ENCODE assay signal across 9 cellular contexts in the genomic region with DNA sequence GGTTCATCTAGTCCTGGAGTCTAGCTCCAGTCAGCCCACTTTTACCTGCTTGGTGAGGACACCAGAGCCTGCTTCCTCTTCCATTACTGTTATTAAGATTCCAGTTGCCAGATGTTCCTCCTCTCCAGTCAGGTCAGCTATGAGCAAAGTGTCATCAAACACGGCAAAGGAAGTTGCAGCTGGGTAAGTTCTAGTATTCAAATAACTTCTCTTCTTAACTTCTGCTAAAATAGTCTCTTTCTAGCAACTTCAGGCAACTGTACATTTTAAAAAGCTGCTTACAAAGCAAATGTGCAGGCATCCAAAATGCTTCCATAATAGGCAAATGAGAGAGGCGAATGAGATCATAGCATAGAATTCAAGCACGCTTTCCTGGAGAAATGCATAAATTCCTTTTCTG. TPM values are rescaled to one million over a fixed set of nuclear protein-coding genes. Genes with fewer than 3 reads are reported as not detected.
A peak's percentile ranks its signal among the peaks of the same experiment; 100 is the strongest.
DNase-seq lines count a peak whose midpoint lies in the region; ATAC-seq and TF ChIP-seq lines count a peak whose summit lies in the region.
"Had no signal": no experiment of that assay in that cellular context is flagged by ENCODE, and none has a peak within 500 bp of the region (broad histone marks: within the 10 kb centered on the region; RNA-seq: fewer than 3 reads in every experiment).

No MANE protein-coding gene starts in this region.

- peak overlapping the region; percentile 43 for H3K4me3 ChIP-seq in Karpas-422 (ENCODE audit: low read length)
- H3K4me3 ChIP-seq in adipocyte (ENCODE audit: low read length), result no peak overlapping the region
- H3K4me3 ChIP-seq: body of pancreas had no signal

- H3K36me3 ChIP-seq in Karpas-422 (ENCODE audit: insufficient read depth, low read length) (no peaks in the 10 kb centered on the region), adipocyte (ENCODE audit: control insufficient read depth, insufficient read depth, low read length, severe bottlenecking) (no peaks in the 10 kb centered on the region)

- POLR2A ChIA-PET in activated CD4-positive, alpha-beta T cell treated with anti-CD3 and anti-CD28 coated beads, Interleukin-2, amount 10 ng/mL, durations not matched to agents 7 days and 5 days (lab: Charles Lee), result no interaction called here

- H3K36me3 Mint-ChIP-seq in CD14-positive monocyte (peaks cover 0 to 4% of the 10 kb centered on the region in 2 donors), memory B cell (no peaks in the 10 kb centered on the region)
- no peaks in the 10 kb centered on the region for H3K36me3 Mint-ChIP-seq in activated CD4-positive, alpha-beta T cell treated with anti-CD3 and anti-CD28 coated beads, Interleukin-2, amount 10 ng/mL, durations not matched to agents 7 days and 5 days (ENCODE audit: low read depth)

- H3K9ac ChIP-seq in Karpas-422 (ENCODE audit: low read length) (peak overlapping the region; percentile 14; the same call in 1 of the 2 replicates), adipocyte (ENCODE audit: low read length) (peak overlapping the region; percentile 2)

- H3K4me1 ChIP-seq in Karpas-422 (ENCODE audit: low read length) (peaks cover 67% of the 10 kb centered on the region), adipocyte (ENCODE audit: control insufficient read depth, insufficient read depth, low read length) (peaks cover 31% of the 10 kb centered on the region)

- H2AFZ ChIP-seq in Karpas-422 (ENCODE audit: low read length), result no peak overlapping the region

- no peak for TF ChIP-seq CTCF in CD14-positive monocyte (IDR thresholded peaks at IDR 0.05)

- H3K9me3 ChIP-seq in Karpas-422 (ENCODE audit: low read length) (no peaks in the 10 kb centered on the region), adipocyte (ENCODE audit: control insufficient read depth, low read length) (no peaks in the 10 kb centered on the region)
- H3K9me3 ChIP-seq: body of pancreas had no signal

- no peaks in the 10 kb centered on the region for H3K79me2 ChIP-seq in Karpas-422 (ENCODE audit: low read length)

- peak overlapping the region in 1 of 2 donors; percentile 77 for H3K4me3 Mint-ChIP-seq in CD14-positive monocyte
- H3K4me3 Mint-ChIP-seq in memory B cell, result peak overlapping the region; percentile 83
- no peak overlapping the region for H3K4me3 Mint-ChIP-seq in activated CD4-positive, alpha-beta T cell treated with anti-CD3 and anti-CD28 coated beads, Interleukin-2, amount 10 ng/mL, durations not matched to agents 7 days and 5 days

- intact Hi-C loops in CD14-positive monocyte (cut with micrococcal nuclease) (loop anchor here in 1 of 2 donors (2.0 kb wide), 1 partner anchor 19 kb away; no protein-coding TSS in a partner anchor), posterior cingulate gyrus (cut with DNase I) (loop anchor here (10.0 kb wide), 1 partner anchor 49 kb away; no protein-coding TSS in a partner anchor)

- H3K4me1 Mint-ChIP-seq in CD14-positive monocyte (peaks cover 73% of the 10 kb centered on the region), memory B cell (peaks cover 39% of the 10 kb centered on the region)
- H3K4me1 Mint-ChIP-seq in activated CD4-positive, alpha-beta T cell treated with anti-CD3 and anti-CD28 coated beads, Interleukin-2, amount 10 ng/mL, durations not matched to agents 7 days and 5 days, result peaks cover 17% of the 10 kb centered on the region

- CTCF ChIA-PET in activated CD4-positive, alpha-beta T cell treated with anti-CD3 and anti-CD28 coated beads, Interleukin-2, amount 10 ng/mL, durations not matched to agents 7 days and 5 days (lab: Charles Lee), result interaction anchor here (0.8 kb wide), 1 partner anchor 38 kb away, joined by 3 read pairs; no protein-coding TSS in a partner anchor

- H4K20me1 ChIP-seq in Karpas-422 (ENCODE audit: insufficient read depth, low read depth, low read length), result peaks cover 25% of the 10 kb centered on the region; the same call in 1 of the 2 replicates

- H3K4me2 ChIP-seq in Karpas-422 (ENCODE audit: low read depth, low read length, poor library complexity, severe bottlenecking), result peak overlapping the region; percentile 67

- H3K27ac ChIP-seq in Karpas-422 (ENCODE audit: low read length), result no peak overlapping the region

- peaks cover 0 to 4% (median 0%) of the 10 kb centered on the region in 7 donors for H3K9me3 Mint-ChIP-seq in CD14-positive monocyte
- H3K9me3 Mint-ChIP-seq in memory B cell, result no peaks in the 10 kb centered on the region
- H3K9me3 Mint-ChIP-seq in activated CD4-positive, alpha-beta T cell treated with anti-CD3 and anti-CD28 coated beads, Interleukin-2, amount 10 ng/mL, durations not matched to agents 7 days and 5 days, result no peaks in the 10 kb centered on the region

- H3K9me2 ChIP-seq in Karpas-422 (replicated peaks; ENCODE audit: insufficient read depth, low read length), result no peaks in the 10 kb centered on the region

- peak; percentile 62 for ATAC-seq in memory B cell (ENCODE audit: low read depth)
- ATAC-seq: body of pancreas had no signal

- H3K27ac Mint-ChIP-seq in CD14-positive monocyte, result peak overlapping the region; percentile 64 to 89 (median 79)
- peak overlapping the region; percentile 88 for H3K27ac Mint-ChIP-seq in memory B cell
- no peak overlapping the region for H3K27ac Mint-ChIP-seq in activated CD4-positive, alpha-beta T cell treated with anti-CD3 and anti-CD28 coated beads, Interleukin-2, amount 10 ng/mL, durations not matched to agents 7 days and 5 days

- H3K27me3 Mint-ChIP-seq in CD14-positive monocyte (ENCODE audit: low read depth in 3 of 3) (peaks cover under 1 to 15% (median 12%) of the 10 kb centered on the region in 3 donors), memory B cell (peaks cover 2% of the 10 kb centered on the region)
- H3K27me3 Mint-ChIP-seq in activated CD4-positive, alpha-beta T cell treated with anti-CD3 and anti-CD28 coated beads, Interleukin-2, amount 10 ng/mL, durations not matched to agents 7 days and 5 days, result peaks cover 41% of the 10 kb centered on the region

- H3K27me3 ChIP-seq in Karpas-422 (ENCODE audit: low read length) (no peaks in the 10 kb centered on the region), adipocyte (replicated peaks; ENCODE audit: control insufficient read depth, insufficient read depth, low read length) (no peaks in the 10 kb centered on the region)
- H3K27me3 ChIP-seq: body of pancreas had no signal

- DNase-seq in CD14-positive monocyte (ENCODE audit: low spot score) (peak; percentile 54), Karpas-422 (peak; percentile 85), adipocyte (ENCODE audit: low read depth) (peak; percentile 47), memory B cell (ENCODE audit: low spot score in 2 of 2) (peak in 1 of 2 donors; percentile 37), COLO829 (ENCODE audit: low spot score) (no peak), T1000 (lab: John Stamatoyannopoulos, UW) (no peak), posterior cingulate gyrus (no peak)
- no peak for DNase-seq in activated CD4-positive, alpha-beta T cell treated with anti-CD3 and anti-CD28 coated beads, Interleukin-2, amount 10 ng/mL, durations not matched to agents 7 days and 5 days

RNA-seq across cellular contexts. Expression of a gene that starts 18.4 kb away (rescaled TPM):
- polyA plus RNA-seq in CD14-positive monocyte, result 10 to 100 TPM; 41.4 to 45.3 TPM
- 53.2 and 82.4 TPM in 2 replicates for total RNA-seq in Karpas-422 (2014; rRNA removed; shearing (Covaris generic); ENCODE audit: low replicate concordance)
- total RNA-seq in activated CD4-positive, alpha-beta T cell treated with anti-CD3 and anti-CD28 coated beads, Interleukin-2, amount 10 ng/mL, durations not matched to agents 7 days and 5 days, result 10 to 100 TPM; 37.3 to 46.4 TPM

Comparison
In these comparisons a context has a peak if more than half of its experiments do, and no peak if none do; other contexts are left out.
1. DNase-seq: peak in CD14-positive monocyte (single experiment), Karpas-422 (single experiment) and adipocyte (single experiment); none in activated CD4-positive, alpha-beta T cell treated with anti-CD3 and anti-CD28 coated beads, Interleukin-2, amount 10 ng/mL, durations not matched to agents 7 days and 5 days (single experiment), COLO829 (single experiment), T1000 (single experiment) and posterior cingulate gyrus (0 of 10).